In the genomic region with DNA sequence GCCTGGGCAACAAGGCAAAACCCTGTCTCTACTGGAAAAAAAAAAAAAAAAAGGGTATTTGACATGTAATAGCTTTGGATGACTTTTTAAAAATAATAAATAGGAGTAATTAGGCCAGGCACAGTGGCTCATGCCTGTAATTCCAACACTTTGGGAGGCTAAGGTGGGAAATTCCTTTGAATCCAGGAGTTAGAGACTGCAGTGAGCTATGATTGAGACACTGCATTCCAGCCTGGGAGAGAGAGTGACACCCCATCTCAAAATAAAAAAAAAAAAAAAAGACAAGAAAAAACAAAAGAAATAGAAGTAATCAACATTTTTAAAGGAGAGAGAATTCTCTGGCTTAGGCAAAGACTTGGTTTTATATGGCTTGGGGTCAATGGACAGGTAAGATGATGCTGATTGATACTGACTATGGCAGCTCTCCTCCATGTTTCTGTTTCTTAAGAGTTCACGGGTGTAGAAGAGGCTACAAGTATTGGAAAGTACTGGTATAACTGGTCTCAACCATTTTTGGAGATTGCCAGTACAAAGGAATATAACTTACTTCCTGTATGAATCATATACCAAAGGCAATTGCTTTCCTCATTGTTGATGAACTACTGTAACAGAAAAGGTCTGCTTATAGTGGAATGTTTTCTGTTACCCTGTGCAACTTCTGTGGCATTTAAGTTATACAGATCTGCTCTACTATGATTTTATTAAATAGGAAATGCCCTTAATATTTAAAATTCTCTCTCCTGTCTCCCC, we compare ENCODE assay signal across 9 cellular contexts. TPM values are rescaled to one million over a fixed set of nuclear protein-coding genes. Genes with fewer than 3 reads are reported as not detected.
DNase-seq lines count a peak whose midpoint lies in the region; ATAC-seq and TF ChIP-seq lines count a peak whose summit lies in the region.
"Had no signal": no experiment of that assay in that cellular context is flagged by ENCODE, and none has a peak within 500 bp of the region (broad histone marks: within the 10 kb centered on the region; RNA-seq: fewer than 3 reads in every experiment).

No MANE protein-coding gene starts in this region.

- peaks cover 0 to 7% (median 0%) of the 10 kb centered on the region in 11 experiments; a peak in 2 of 22 replicates for H3K9me3 ChIP-seq in BLaER1 treated with 17β-estradiol and CSF1 and Interleukin-3, amounts not matched to agents 10 nM and 100 nM (replicated peaks in 1 of 11)
- no peaks in the 10 kb centered on the region for H3K9me3 ChIP-seq in left lung

- H3K4me1 Mint-ChIP-seq in activated naive CD8-positive, alpha-beta T cell treated with anti-CD3 and anti-CD28 coated beads, Interleukin-2, amount 10 ng/mL, durations not matched to agents 7 days and 5 days, result peaks cover 41% of the 10 kb centered on the region

- H3K27me3 Mint-ChIP-seq in activated naive CD8-positive, alpha-beta T cell treated with anti-CD3 and anti-CD28 coated beads, Interleukin-2, amount 10 ng/mL, durations not matched to agents 7 days and 5 days, result no peaks in the 10 kb centered on the region

- peaks cover 54 to 75% (median 66%) of the 10 kb centered on the region in 10 experiments for H3K4me1 ChIP-seq in BLaER1 treated with 17β-estradiol and CSF1 and Interleukin-3, amounts not matched to agents 10 nM and 100 nM
- peaks cover 0 to 83% of the 10 kb centered on the region in 2 donors for H3K4me1 ChIP-seq in left lung

- peak; percentile 17 for ATAC-seq in activated naive CD8-positive, alpha-beta T cell treated with anti-CD3 and anti-CD28 coated beads, Interleukin-2, amount 10 ng/mL, durations not matched to agents 7 days and 5 days (ENCODE audit: low read depth)
- ATAC-seq in left lung, result peak; percentile 58
- ATAC-seq in GM21529 (IDR thresholded peaks at IDR 0.05; ENCODE audit: unreplicated experiment), result no peak

- H3K4me2 ChIP-seq in BLaER1 treated with 17β-estradiol and CSF1 and Interleukin-3, amounts not matched to agents 10 nM and 100 nM, result peak overlapping the region; percentile 81 to 97 (median 90); a peak in 21 of 22 replicates

- H3K27ac ChIP-seq in BLaER1 treated with 17β-estradiol and CSF1 and Interleukin-3, amounts not matched to agents 10 nM and 100 nM, result peak overlapping the region in 9 of 11 experiments; percentile 33 to 87 (median 82); a peak in 17 of 22 replicates
- H3K27ac ChIP-seq in left lung, result peak overlapping the region in 1 of 2 donors; percentile 99

- peaks cover 0 to 38% (median 6%) of the 10 kb centered on the region in 11 experiments; a peak in 13 of 22 replicates for H3K36me3 ChIP-seq in BLaER1 treated with 17β-estradiol and CSF1 and Interleukin-3, amounts not matched to agents 10 nM and 100 nM
- H3K36me3 ChIP-seq in left lung, result no peaks in the 10 kb centered on the region

- H3K36me3 Mint-ChIP-seq in activated naive CD8-positive, alpha-beta T cell treated with anti-CD3 and anti-CD28 coated beads, Interleukin-2, amount 10 ng/mL, durations not matched to agents 7 days and 5 days, result peaks cover 25% of the 10 kb centered on the region

- H3K4me3 ChIP-seq in BLaER1 treated with 17β-estradiol and CSF1 and Interleukin-3, amounts not matched to agents 10 nM and 100 nM, result 0 out of 20 replicates have a peak overlapping the region, but pooled peaks of 1 of the 10 experiments have one; percentile 73
- no peak overlapping the region for H3K4me3 ChIP-seq in left lung

- H4K20me1 ChIP-seq in BLaER1 treated with 17β-estradiol and CSF1 and Interleukin-3, amounts not matched to agents 10 nM and 100 nM, result peaks cover 0 to 30% (median 0%) of the 10 kb centered on the region in 11 experiments; a peak in 2 of 22 replicates

- no peak overlapping the region for H3K27ac Mint-ChIP-seq in activated naive CD8-positive, alpha-beta T cell treated with anti-CD3 and anti-CD28 coated beads, Interleukin-2, amount 10 ng/mL, durations not matched to agents 7 days and 5 days

- POLR2A ChIA-PET in activated naive CD8-positive, alpha-beta T cell treated with anti-CD3 and anti-CD28 coated beads, Interleukin-2, amount 10 ng/mL, durations not matched to agents 7 days and 5 days (lab: Charles Lee), result interaction anchor here (1.3 kb wide), 1 partner anchor 18 kb away, joined by 4 read pairs; no protein-coding TSS in a partner anchor

- H3K4me3 Mint-ChIP-seq in activated naive CD8-positive, alpha-beta T cell treated with anti-CD3 and anti-CD28 coated beads, Interleukin-2, amount 10 ng/mL, durations not matched to agents 7 days and 5 days, result no peak overlapping the region

- intact Hi-C loops in left lung (cut with DNase I), result no loop called here

- TF ChIP-seq CTCF in left lung (IDR thresholded peaks at IDR 0.05), result no peak
- TF ChIP-seq CTCF in GM20000 (IDR thresholded peaks at IDR 0.05; ENCODE audit: extremely low read depth, missing control alignments), result no peak

- 0 out of 22 replicates have a peak overlapping the region, but pooled peaks of 1 of the 11 experiments have one; percentile 85 for H3K9ac ChIP-seq in BLaER1 treated with 17β-estradiol and CSF1 and Interleukin-3, amounts not matched to agents 10 nM and 100 nM

- DNase-seq in Kasumi-1 (lab: John Stamatoyannopoulos, UW) (peak; percentile 67 to 70), left lung (no peak), GM20000 (ENCODE audit: low spot score) (no peak), putamen (ENCODE audit: low spot score) (no peak), nucleus accumbens (lab: John Stamatoyannopoulos, UW) (no peak)
- no peak for DNase-seq in activated naive CD8-positive, alpha-beta T cell treated with anti-CD3 and anti-CD28 coated beads, Interleukin-2, amount 10 ng/mL, durations not matched to agents 7 days and 5 days
- DNase-seq: cerebellar nuclear complex had no signal

- H3K27me3 ChIP-seq in BLaER1 treated with 17β-estradiol and CSF1 and Interleukin-3, amounts not matched to agents 10 nM and 100 nM, result no peaks in the 10 kb centered on the region
- H3K27me3 ChIP-seq in left lung, result no peaks in the 10 kb centered on the region

- no peaks in the 10 kb centered on the region for H3K9me3 Mint-ChIP-seq in activated naive CD8-positive, alpha-beta T cell treated with anti-CD3 and anti-CD28 coated beads, Interleukin-2, amount 10 ng/mL, durations not matched to agents 7 days and 5 days

RNA-seq across cellular contexts. Expression of a gene that starts 10.1 kb away (rescaled TPM):
- total RNA-seq in activated naive CD8-positive, alpha-beta T cell treated with anti-CD3 and anti-CD28 coated beads, Interleukin-2, amount 10 ng/mL, durations not matched to agents 7 days and 5 days, result 10 to 100 TPM; 18.3 to 19.8 TPM
- total RNA-seq in left lung, result 10 to 100 TPM; 20.9 to 27.7 TPM

RNA-seq across cellular contexts. Expression of a gene that starts 40.2 kb away (rescaled TPM):
- 1 to 10 TPM; 3.0 to 3.7 TPM for total RNA-seq in activated naive CD8-positive, alpha-beta T cell treated with anti-CD3 and anti-CD28 coated beads, Interleukin-2, amount 10 ng/mL, durations not matched to agents 7 days and 5 days
- 1 to 10 TPM; 6.8 to 8.2 TPM for total RNA-seq in left lung

Comparison
In these comparisons a context has a peak if more than half of its experiments do, and no peak if none do; other contexts are left out.
1. DNase-seq: peak in Kasumi-1 (2 of 2); none in activated naive CD8-positive, alpha-beta T cell treated with anti-CD3 and anti-CD28 coated beads, Interleukin-2, amount 10 ng/mL, durations not matched to agents 7 days and 5 days (single experiment), left lung (0 of 2), GM20000 (single experiment), putamen (single experiment) and nucleus accumbens (0 of 56).